In genomic region chr5:87872986-87873385, GRCh38 we compare ENCODE assay signal across 1 cellular context.
TF ChIP-seq lines count a peak whose summit lies in the region.

No MANE protein-coding gene starts in this region.

TF ChIP-seq in GM23338, 12 proteins besides CTCF, POLR2A, EP300 and RAD21 (continued from another document):
- TF ChIP-seq, protein P1, sequence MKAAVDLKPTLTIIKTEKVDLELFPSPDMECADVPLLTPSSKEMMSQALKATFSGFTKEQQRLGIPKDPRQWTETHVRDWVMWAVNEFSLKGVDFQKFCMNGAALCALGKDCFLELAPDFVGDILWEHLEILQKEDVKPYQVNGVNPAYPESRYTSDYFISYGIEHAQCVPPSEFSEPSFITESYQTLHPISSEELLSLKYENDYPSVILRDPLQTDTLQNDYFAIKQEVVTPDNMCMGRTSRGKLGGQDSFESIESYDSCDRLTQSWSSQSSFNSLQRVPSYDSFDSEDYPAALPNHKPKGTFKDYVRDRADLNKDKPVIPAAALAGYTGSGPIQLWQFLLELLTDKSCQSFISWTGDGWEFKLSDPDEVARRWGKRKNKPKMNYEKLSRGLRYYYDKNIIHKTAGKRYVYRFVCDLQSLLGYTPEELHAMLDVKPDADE (IDR thresholded peaks at IDR 0.05), result no peak
- TF ChIP-seq ZNF331 (CRISPR knock-in tag; IDR thresholded peaks at IDR 0.05; ENCODE audit: low read depth) (no peak), EZH2phosphoT487 (IDR thresholded peaks at IDR 0.05; ENCODE audit: unreplicated experiment) (no peak), NANOG (IDR thresholded peaks at IDR 0.05; ENCODE audit: borderline replicate concordance) (no peak), JUNB (IDR thresholded peaks at IDR 0.05; ENCODE audit: unreplicated experiment) (no peak), ZNF114 (CRISPR knock-in tag; IDR thresholded peaks at IDR 0.05) (no peak), REST (IDR thresholded peaks at IDR 0.05; ENCODE audit: unreplicated experiment) (no peak)
- TF ChIP-seq, protein P2, sequence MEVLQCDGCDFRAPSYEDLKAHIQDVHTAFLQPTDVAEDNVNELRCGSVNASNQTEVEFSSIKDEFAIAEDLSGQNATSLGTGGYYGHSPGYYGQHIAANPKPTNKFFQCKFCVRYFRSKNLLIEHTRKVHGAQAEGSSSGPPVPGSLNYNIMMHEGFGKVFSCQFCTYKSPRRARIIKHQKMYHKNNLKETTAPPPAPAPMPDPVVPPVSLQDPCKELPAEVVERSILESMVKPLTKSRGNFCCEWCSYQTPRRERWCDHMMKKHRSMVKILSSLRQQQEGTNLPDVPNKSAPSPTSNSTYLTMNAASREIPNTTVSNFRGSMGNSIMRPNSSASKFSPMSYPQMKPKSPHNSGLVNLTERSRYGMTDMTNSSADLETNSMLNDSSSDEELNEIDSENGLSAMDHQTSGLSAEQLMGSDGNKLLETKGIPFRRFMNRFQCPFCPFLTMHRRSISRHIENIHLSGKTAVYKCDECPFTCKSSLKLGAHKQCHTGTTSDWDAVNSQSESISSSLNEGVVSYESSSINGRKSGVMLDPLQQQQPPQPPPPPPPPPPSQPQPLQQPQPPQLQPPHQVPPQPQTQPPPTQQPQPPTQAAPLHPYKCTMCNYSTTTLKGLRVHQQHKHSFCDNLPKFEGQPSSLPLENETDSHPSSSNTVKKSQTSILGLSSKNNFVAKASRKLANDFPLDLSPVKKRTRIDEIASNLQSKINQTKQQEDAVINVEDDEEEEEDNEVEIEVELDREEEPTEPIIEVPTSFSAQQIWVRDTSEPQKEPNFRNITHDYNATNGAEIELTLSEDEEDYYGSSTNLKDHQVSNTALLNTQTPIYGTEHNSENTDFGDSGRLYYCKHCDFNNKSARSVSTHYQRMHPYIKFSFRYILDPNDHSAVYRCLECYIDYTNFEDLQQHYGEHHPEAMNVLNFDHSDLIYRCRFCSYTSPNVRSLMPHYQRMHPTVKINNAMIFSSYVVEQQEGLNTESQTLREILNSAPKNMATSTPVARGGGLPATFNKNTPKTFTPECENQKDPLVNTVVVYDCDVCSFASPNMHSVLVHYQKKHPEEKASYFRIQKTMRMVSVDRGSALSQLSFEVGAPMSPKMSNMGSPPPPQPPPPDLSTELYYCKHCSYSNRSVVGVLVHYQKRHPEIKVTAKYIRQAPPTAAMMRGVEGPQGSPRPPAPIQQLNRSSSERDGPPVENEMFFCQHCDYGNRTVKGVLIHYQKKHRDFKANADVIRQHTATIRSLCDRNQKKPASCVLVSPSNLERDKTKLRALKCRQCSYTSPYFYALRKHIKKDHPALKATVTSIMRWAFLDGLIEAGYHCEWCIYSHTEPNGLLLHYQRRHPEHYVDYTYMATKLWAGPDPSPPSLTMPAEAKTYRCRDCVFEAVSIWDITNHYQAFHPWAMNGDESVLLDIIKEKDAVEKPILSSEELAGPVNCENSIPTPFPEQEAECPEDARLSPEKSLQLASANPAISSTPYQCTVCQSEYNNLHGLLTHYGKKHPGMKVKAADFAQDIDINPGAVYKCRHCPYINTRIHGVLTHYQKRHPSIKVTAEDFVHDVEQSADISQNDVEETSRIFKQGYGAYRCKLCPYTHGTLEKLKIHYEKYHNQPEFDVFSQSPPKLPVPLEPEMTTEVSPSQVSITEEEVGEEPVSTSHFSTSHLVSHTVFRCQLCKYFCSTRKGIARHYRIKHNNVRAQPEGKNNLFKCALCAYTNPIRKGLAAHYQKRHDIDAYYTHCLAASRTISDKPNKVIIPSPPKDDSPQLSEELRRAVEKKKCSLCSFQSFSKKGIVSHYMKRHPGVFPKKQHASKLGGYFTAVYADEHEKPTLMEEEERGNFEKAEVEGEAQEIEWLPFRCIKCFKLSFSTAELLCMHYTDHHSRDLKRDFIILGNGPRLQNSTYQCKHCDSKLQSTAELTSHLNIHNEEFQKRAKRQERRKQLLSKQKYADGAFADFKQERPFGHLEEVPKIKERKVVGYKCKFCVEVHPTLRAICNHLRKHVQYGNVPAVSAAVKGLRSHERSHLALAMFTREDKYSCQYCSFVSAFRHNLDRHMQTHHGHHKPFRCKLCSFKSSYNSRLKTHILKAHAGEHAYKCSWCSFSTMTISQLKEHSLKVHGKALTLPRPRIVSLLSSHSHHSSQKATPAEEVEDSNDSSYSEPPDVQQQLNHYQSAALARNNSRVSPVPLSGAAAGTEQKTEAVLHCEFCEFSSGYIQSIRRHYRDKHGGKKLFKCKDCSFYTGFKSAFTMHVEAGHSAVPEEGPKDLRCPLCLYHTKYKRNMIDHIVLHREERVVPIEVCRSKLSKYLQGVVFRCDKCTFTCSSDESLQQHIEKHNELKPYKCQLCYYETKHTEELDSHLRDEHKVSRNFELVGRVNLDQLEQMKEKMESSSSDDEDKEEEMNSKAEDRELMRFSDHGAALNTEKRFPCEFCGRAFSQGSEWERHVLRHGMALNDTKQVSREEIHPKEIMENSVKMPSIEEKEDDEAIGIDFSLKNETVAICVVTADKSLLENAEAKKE (CRISPR knock-in tag; IDR thresholded peaks at IDR 0.05), result no peak
